In the genomic region with DNA sequence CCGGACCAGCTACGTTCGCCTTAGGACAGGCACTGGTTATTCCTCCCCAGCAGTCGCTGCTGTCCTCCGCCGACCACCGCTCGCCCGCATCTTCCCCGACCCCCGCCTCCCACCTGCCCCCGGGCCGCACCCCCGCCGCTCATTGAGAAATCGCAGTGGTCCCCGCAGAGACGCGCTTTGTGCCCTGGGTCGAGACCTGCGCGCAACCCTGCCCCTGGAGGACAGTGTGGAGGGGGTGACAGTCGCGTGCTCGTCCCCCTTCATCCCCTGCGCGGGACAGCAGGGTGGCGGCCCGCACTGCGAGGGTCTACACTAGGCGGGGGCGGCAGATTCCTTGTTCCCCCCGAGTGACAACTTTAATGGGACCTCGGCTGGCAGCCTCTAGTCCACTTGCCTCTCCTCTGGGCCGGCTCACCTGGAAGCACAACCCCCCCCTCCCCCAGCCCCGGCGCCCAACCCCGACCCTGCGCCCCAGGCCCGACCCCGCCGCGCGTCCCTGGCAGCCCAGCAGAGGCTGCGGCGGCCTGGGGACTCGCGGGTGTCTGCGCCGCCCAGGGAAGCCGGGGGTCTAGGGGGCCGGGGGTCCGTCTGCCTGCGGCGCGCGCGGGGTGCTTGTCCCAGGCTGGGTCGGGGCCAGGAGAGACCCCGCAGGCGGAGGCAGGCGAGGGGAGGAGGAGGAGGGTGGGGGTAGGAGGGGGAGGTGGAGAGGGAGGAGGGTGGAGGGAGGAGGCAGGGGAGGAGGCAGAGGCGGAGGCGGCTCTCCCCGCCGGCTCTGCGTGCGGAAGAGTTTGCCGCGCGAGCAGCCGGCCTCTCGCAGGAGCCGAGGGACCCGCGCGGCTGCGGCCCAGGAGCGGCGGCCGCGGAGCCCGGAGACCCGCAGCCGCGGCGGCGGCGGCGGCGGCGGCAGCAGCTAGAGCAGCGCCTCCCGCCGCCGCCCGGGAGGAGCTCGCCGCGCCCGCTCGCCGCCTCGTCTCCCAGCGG, we compare ENCODE assay signal across 1 cellular context.
A peak's percentile ranks its signal among the peaks of the same experiment; 100 is the strongest.
TF ChIP-seq lines count a peak whose summit lies in the region.

A gene with protein sequence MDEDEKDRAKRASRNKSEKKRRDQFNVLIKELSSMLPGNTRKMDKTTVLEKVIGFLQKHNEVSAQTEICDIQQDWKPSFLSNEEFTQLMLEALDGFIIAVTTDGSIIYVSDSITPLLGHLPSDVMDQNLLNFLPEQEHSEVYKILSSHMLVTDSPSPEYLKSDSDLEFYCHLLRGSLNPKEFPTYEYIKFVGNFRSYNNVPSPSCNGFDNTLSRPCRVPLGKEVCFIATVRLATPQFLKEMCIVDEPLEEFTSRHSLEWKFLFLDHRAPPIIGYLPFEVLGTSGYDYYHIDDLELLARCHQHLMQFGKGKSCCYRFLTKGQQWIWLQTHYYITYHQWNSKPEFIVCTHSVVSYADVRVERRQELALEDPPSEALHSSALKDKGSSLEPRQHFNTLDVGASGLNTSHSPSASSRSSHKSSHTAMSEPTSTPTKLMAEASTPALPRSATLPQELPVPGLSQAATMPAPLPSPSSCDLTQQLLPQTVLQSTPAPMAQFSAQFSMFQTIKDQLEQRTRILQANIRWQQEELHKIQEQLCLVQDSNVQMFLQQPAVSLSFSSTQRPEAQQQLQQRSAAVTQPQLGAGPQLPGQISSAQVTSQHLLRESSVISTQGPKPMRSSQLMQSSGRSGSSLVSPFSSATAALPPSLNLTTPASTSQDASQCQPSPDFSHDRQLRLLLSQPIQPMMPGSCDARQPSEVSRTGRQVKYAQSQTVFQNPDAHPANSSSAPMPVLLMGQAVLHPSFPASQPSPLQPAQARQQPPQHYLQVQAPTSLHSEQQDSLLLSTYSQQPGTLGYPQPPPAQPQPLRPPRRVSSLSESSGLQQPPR (plus strand): TSS at position 775 of the 981 bp plus-strand sequence. CDS start 84,616 bp downstream, outside the sequence.

TF ChIP-seq in H1, 55 proteins besides CTCF, POLR2A, EP300 and RAD21:
- TF ChIP-seq SAP30 (IDR thresholded peaks at IDR 0.05; ENCODE audit: insufficient read depth, insufficient replicate concordance, low read length): no peak
- TF ChIP-seq GTF2F1 (IDR thresholded peaks at IDR 0.05; ENCODE audit: borderline replicate concordance, low read depth, low read length): no peak
- TF ChIP-seq CBX8 (IDR thresholded peaks at IDR 0.05; ENCODE audit: borderline replicate concordance, low read depth, low read length): no peak
- TF ChIP-seq HDAC6 (IDR thresholded peaks at IDR 0.05; ENCODE audit: low read depth, low read length): no peak
- no peak for TF ChIP-seq CHD2 (IDR thresholded peaks at IDR 0.05; ENCODE audit: low read length)
- no peak for TF ChIP-seq ZNF274 (IDR thresholded peaks at IDR 0.05; ENCODE audit: borderline replicate concordance, extremely low read depth, low read length)
- 0 out of 2 replicates have a peak, but pooled peaks have one; percentile 3 for TF ChIP-seq SUZ12 (IDR thresholded peaks at IDR 0.05; ENCODE audit: low read length)
- TF ChIP-seq KDM4A (IDR thresholded peaks at IDR 0.05; ENCODE audit: low read depth, low read length, severe bottlenecking): peak; percentile 6
- no peak for TF ChIP-seq TBP (IDR thresholded peaks at IDR 0.05; ENCODE audit: low read depth, low read length)
- no peak for TF ChIP-seq YY1 (IDR thresholded peaks at IDR 0.05; ENCODE audit: low read depth, low read length)
- TF ChIP-seq, protein P1, sequence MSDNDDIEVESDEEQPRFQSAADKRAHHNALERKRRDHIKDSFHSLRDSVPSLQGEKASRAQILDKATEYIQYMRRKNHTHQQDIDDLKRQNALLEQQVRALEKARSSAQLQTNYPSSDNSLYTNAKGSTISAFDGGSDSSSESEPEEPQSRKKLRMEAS (IDR thresholded peaks at IDR 0.05): no peak
- TF ChIP-seq TCF12 (IDR thresholded peaks at IDR 0.05; ENCODE audit: low read depth, low read length): no peak
- no peak for TF ChIP-seq SIRT6 (IDR thresholded peaks at IDR 0.05; ENCODE audit: low read length)
- TF ChIP-seq EGR1 (IDR thresholded peaks at IDR 0.05; ENCODE audit: borderline replicate concordance, low read depth, low read length): 0 out of 2 replicates have a peak, but pooled peaks have one; percentile 5
- TF ChIP-seq SIX5 (IDR thresholded peaks at IDR 0.05; ENCODE audit: low read depth, low read length): no peak
- no peak for TF ChIP-seq NRF1 (IDR thresholded peaks at IDR 0.05; ENCODE audit: low read depth, low read length)
- no peak for TF ChIP-seq CTBP2 (IDR thresholded peaks at IDR 0.05; ENCODE audit: borderline replicate concordance, insufficient read depth, insufficient read length, low read length)
